Comparison of ENCODE assay signal across 12 cellular contexts in genomic region chr5:89351232-89351631, GRCh38.
DNase-seq lines count a peak whose midpoint lies in the region; ATAC-seq and TF ChIP-seq lines count a peak whose summit lies in the region.
"Had no signal": no experiment of that assay in that cellular context is flagged by ENCODE, and none has a peak within 500 bp of the region (broad histone marks: within the 10 kb centered on the region; RNA-seq: fewer than 3 reads in every experiment).

No MANE protein-coding gene starts in this region.

- no peaks in the 10 kb centered on the region for H3K9me2 ChIP-seq in GM23248 (ENCODE audit: insufficient read depth)

- H3K9ac ChIP-seq in GM23248: no peak overlapping the region

- no peaks in the 10 kb centered on the region for H3K79me2 ChIP-seq in GM23248 (ENCODE audit: insufficient read depth)

- no peaks in the 10 kb centered on the region for H3K36me3 ChIP-seq in GM23248 (ENCODE audit: low read depth)
- H3K36me3 ChIP-seq: HAP-1 had no signal

- no peak overlapping the region for H3K27ac ChIP-seq in GM23248

- no peaks in the 10 kb centered on the region for H3K27me3 ChIP-seq in GM23248 (replicated peaks; ENCODE audit: insufficient read depth)

- CTCF ChIA-PET in AG04449 (lab: Yijun Ruan, JAX): no interaction called here

- no peaks in the 10 kb centered on the region for H3K9me3 ChIP-seq in GM23248 (ENCODE audit: low read depth)
- H3K9me3 ChIP-seq: HAP-1 had no signal

- no peak overlapping the region for H3K4me2 ChIP-seq in GM23248 (ENCODE audit: unreplicated experiment)

- H3F3A ChIP-seq in GM23248 (ENCODE audit: insufficient read depth): no peaks in the 10 kb centered on the region

- no peak for TF ChIP-seq CTCF in AG04449 (IDR thresholded peaks at IDR 0.05; ENCODE audit: insufficient read depth, low read length, missing control alignments)

- DNase-seq in AG04449 (ENCODE audit: low read depth, low spot score): peak; percentile 52
- peak; percentile 78 for DNase-seq in GM23248
- peak; percentile 33 for DNase-seq in fibroblast of the conjunctiva (ENCODE audit: low read depth)
- no peak for DNase-seq in activated CD8-positive, alpha-beta memory T cell treated with anti-CD3 and anti-CD28 coated beads, Interleukin-2, amount 50 U/mL, for 4 hours
- no peak for DNase-seq in DMS153 treated with DMSO at 0.1 percent for 48 hours (lab: John Stamatoyannopoulos, UW; ENCODE audit: unreplicated experiment)
- DNase-seq in GDM1 (lab: John Stamatoyannopoulos, UW): no peak
- DNase-seq: activated B cell treated with CpG ODN at 0.5 μM for 24 hours; activated CD8-positive, alpha-beta memory T cell treated with anti-CD3 and anti-CD28 coated beads, Interleukin-2, amount 50 U/mL, for 48 hours; DMS153 had no signal

- H3K4me1 ChIP-seq in GM23248 (ENCODE audit: insufficient read depth): peaks cover 5% of the 10 kb centered on the region; the same call in 1 of the 2 replicates
- H3K4me1 ChIP-seq: HAP-1 had no signal

- in situ Hi-C loops in GM23248 (cut with MboI): no loop called here

- H2AFZ ChIP-seq in GM23248: no peak overlapping the region

- H3K4me3 ChIP-seq in AG04449 (ENCODE audit: low read depth, low read length) (no peak overlapping the region), GM23248 (no peak overlapping the region)
- H3K4me3 ChIP-seq: HAP-1 had no signal

- WGBS in GM23248 (ENCODE audit: low coverage in 1 of 2, low lambda C conversion rate in 2 of 2, missing lambda C conversion rate in 2 of 2), 2 experiments: 33 to 39% methylated on average over 4 of the region's 4 CpGs

- no peak; the same call in 1 of the 3 replicates for ATAC-seq in SK-N-SH treated with all-trans-retinoic acid at 6 μM for 48 hours
- ATAC-seq in GM21367 (IDR thresholded peaks at IDR 0.05; ENCODE audit: unreplicated experiment): no peak

- no peaks in the 10 kb centered on the region for H4K20me1 ChIP-seq in GM23248 (ENCODE audit: insufficient read depth)

- POLR2A ChIA-PET in AG04449 (lab: Yijun Ruan, JAX): no interaction called here

TF ChIP-seq in SK-N-SH treated with all-trans-retinoic acid at 6 μM for 48 hours, 23 proteins besides CTCF, POLR2A, EP300 and RAD21:
- TF ChIP-seq ZFP3 (CRISPR knock-in tag; IDR thresholded peaks at IDR 0.05) (no peak), SNAI2 (CRISPR knock-in tag; IDR thresholded peaks at IDR 0.05) (no peak), GLIS3 (CRISPR knock-in tag; IDR thresholded peaks at IDR 0.05) (no peak), ZC3H10 (CRISPR knock-in tag; IDR thresholded peaks at IDR 0.05) (peak; percentile 15; the same call in 1 of the 2 replicates), ZNF70 (CRISPR knock-in tag; IDR thresholded peaks at IDR 0.05) (no peak), RARB (CRISPR knock-in tag; IDR thresholded peaks at IDR 0.05) (no peak), TSHZ2 (CRISPR knock-in tag; IDR thresholded peaks at IDR 0.05) (no peak)
- TF ChIP-seq, protein P1, sequence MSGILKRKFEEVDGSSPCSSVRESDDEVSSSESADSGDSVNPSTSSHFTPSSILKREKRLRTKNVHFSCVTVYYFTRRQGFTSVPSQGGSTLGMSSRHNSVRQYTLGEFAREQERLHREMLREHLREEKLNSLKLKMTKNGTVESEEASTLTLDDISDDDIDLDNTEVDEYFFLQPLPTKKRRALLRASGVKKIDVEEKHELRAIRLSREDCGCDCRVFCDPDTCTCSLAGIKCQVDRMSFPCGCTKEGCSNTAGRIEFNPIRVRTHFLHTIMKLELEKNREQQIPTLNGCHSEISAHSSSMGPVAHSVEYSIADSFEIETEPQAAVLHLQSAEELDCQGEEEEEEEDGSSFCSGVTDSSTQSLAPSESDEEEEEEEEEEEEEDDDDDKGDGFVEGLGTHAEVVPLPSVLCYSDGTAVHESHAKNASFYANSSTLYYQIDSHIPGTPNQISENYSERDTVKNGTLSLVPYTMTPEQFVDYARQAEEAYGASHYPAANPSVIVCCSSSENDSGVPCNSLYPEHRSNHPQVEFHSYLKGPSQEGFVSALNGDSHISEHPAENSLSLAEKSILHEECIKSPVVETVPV (CRISPR knock-in tag; IDR thresholded peaks at IDR 0.05): no peak

Comparison
In these comparisons a context has a peak if more than half of its experiments do, and no peak if none do; other contexts are left out.
1. DNase-seq: peak in AG04449 (single experiment), GM23248 (single experiment) and fibroblast of the conjunctiva (single experiment); none in activated CD8-positive, alpha-beta memory T cell treated with anti-CD3 and anti-CD28 coated beads, Interleukin-2, amount 50 U/mL, for 4 hours (single experiment), DMS153 treated with DMSO at 0.1 percent for 48 hours (single experiment) and GDM1 (single experiment).